29 cellular contexts compared by ENCODE assay signal in the genomic region with DNA sequence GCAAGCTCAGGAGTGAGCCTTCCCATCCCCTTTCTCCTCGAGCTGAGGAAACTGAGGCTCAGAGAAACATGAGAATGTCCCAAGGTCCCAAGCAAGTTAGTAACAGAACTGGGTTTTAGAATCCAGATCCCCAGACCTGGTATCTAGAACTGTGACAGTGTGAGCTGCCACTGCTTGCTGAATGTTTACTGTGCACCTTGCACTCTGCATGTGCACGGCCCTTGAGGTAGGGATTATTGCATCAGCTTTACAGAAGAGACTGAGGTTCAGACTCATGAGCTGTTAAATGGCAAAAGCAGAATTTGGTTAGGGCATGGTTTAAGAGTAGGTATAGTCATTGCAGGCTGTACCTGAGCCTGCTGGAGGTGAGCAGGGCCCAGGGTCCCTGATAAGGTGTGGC. TPM values are rescaled to one million over a fixed set of nuclear protein-coding genes. Genes with fewer than 3 reads are reported as not detected.
"Had no signal": no experiment of that assay in that cellular context is flagged by ENCODE, and none has a peak within 500 bp of the region (broad histone marks: within the 10 kb centered on the region; RNA-seq: fewer than 3 reads in every experiment).

No MANE protein-coding gene starts in this region.

- H3K4me1 ChIP-seq: Peyer's patch, SJSA1 had no signal

- H3K36me3 ChIP-seq: cardiac muscle cell, Peyer's patch, SJSA1 had no signal

- ATAC-seq: activated CD8-positive, alpha-beta T cell treated with anti-CD3 and anti-CD28 coated beads, Interleukin-2, amount 10 ng/mL, durations not matched to agents 7 days and 5 days; activated naive CD4-positive, alpha-beta T cell treated with anti-CD3 and anti-CD28 coated beads, Interleukin-2, amount 50 U/mL, for 72 hours; K562 had no signal

- H3K27me3 ChIP-seq: Peyer's patch had no signal

- H3K27ac ChIP-seq: cardiac muscle cell, Peyer's patch, RWPE1, SJSA1 had no signal

- DNase-seq: activated CD4-positive, alpha-beta T cell treated with anti-CD3 and anti-CD28 coated beads for 48 hours; activated CD4-positive, alpha-beta T cell treated with anti-CD3 and anti-CD28 coated beads, Interleukin-2, amount 50 U/mL, for 4 hours; activated CD4-positive, CD25-positive, alpha-beta regulatory T cell treated with anti-CD3 and anti-CD28 coated beads, Interleukin-2, amount 50 U/mL, for 72 hours; activated CD8-positive, alpha-beta memory T cell treated with anti-CD3 and anti-CD28 coated beads, Interleukin-2, amount 50 U/mL, for 48 hours; activated CD8-positive, alpha-beta T cell treated with anti-CD3 and anti-CD28 coated beads, Interleukin-2, amount 10 ng/mL, durations not matched to agents 7 days and 5 days; activated effector memory CD4-positive, alpha-beta T cell treated with Interleukin-2 at 50 U/mL for 16 hours; activated naive CD4-positive, alpha-beta T cell treated with Interleukin-2 at 50 U/mL for 16 hours; activated T-cell treated with anti-CD3 and anti-CD28 coated beads, Interleukin-2, amount 50 U/mL, for 24 hours; amygdala; Kasumi-1; NCI-H1092; NCI-H1417; NCI-H1930; NCI-H2171; NCI-H2227 treated with DMSO at 0.1 percent for 48 hours; NCI-H510A; NCI-H526 treated with DMSO at 0.1 percent for 48 hours; NCI-H82; NK-92 treated with Interleukin-12 subunit alpha and Interleukin-12 subunit beta, amount 100 ng/mL, for 24 hours; Peyer's patch; SHP77 had no signal

- FAIRE-seq: astrocyte, K562 had no signal

- H3K4me3 ChIP-seq: cardiac muscle cell, K562, Peyer's patch, SJSA1 had no signal

- H3K9me3 ChIP-seq: Peyer's patch, SJSA1 had no signal

RNA-seq across cellular contexts. Expression of a gene that starts 3.8 kb away (rescaled TPM):
- total RNA-seq: activated CD8-positive, alpha-beta T cell treated with anti-CD3 and anti-CD28 coated beads, Interleukin-2, amount 10 ng/mL, durations not matched to agents 7 days and 5 days; activated naive CD4-positive, alpha-beta T cell treated with anti-CD3 and anti-CD28 coated beads, Interleukin-2, amount 50 U/mL, for 72 hours; activated T-helper 1 cell treated with anti-CD3 and anti-CD28 coated beads, Interleukin-12 subunit alpha, Interleukin-12 subunit beta, Interleukin-2, Interleukin-4 antibody, amounts not matched to agents 30 ng/mL and 10 ng/mL and 1 ng/mL, durations not matched to agents 14 hours and 24 hours and 36 hours; astrocyte; K562; M059J; Peyer's patch; SJSA1 had no signal
- polyA plus RNA-seq: cardiac muscle cell, K562 had no signal
